In genomic region chr7:142564166-142564565, GRCh38 we compare ENCODE assay signal across 7 cellular contexts.
DNase-seq lines count a peak whose midpoint lies in the region; TF ChIP-seq lines count a peak whose summit lies in the region.
"Not testable (repeated sequence)": the region's sequence is repeated elsewhere in the genome, so short reads cannot be mapped to it uniquely, and the experiment has no call there.

No MANE protein-coding gene starts in this region.

- H3K27me3 ChIP-seq in adipocyte (replicated peaks; ENCODE audit: control insufficient read depth, insufficient read depth, low read length), result not testable (repeated sequence)

- peak; percentile 76 to 80 for DNase-seq in AML-193 (lab: John Stamatoyannopoulos, UW)
- DNase-seq in GF-D8 (lab: John Stamatoyannopoulos, UW), result peak; percentile 77
- DNase-seq in Kasumi-1 (lab: John Stamatoyannopoulos, UW), result peak; percentile 64 to 65
- peak; percentile 51 for DNase-seq in NB4 (ENCODE audit: low read depth)
- peak; percentile 27 for DNase-seq in adipocyte (ENCODE audit: low read depth)
- DNase-seq in fibroblast of mammary gland (ENCODE audit: low read depth), result peak; percentile 52
- not testable (repeated sequence) for DNase-seq in osteocyte (ENCODE audit: extremely low spot score, unreplicated experiment)

- H3K9me3 ChIP-seq in adipocyte (ENCODE audit: control insufficient read depth, low read length), result not testable (repeated sequence)

- not testable (repeated sequence) for H3K4me3 ChIP-seq in NB4 (ENCODE audit: low read depth, low read length); adipocyte (ENCODE audit: low read length); fibroblast of mammary gland (ENCODE audit: control insufficient read depth, low read depth, low read length)

- H3K4me1 Mint-ChIP-seq in osteocyte (ENCODE audit: unreplicated experiment), result peaks cover 73% of the 10 kb centered on the region

- not testable (repeated sequence) for H3K27me3 Mint-ChIP-seq in osteocyte (ENCODE audit: unreplicated experiment)

- H3K36me3 ChIP-seq in adipocyte (ENCODE audit: control insufficient read depth, insufficient read depth, low read length, severe bottlenecking), result not testable (repeated sequence)

- peak overlapping the region; percentile 47 for H3K27ac Mint-ChIP-seq in osteocyte (ENCODE audit: unreplicated experiment)

- not testable (repeated sequence) for H3K36me3 Mint-ChIP-seq in osteocyte (ENCODE audit: unreplicated experiment)

- H3K9me3 Mint-ChIP-seq in osteocyte (ENCODE audit: unreplicated experiment), result not testable (repeated sequence)

- H3K9ac ChIP-seq in adipocyte (ENCODE audit: low read length), result not testable (repeated sequence)

- H3K4me1 ChIP-seq in adipocyte (ENCODE audit: control insufficient read depth, insufficient read depth, low read length), result peaks cover 63% of the 10 kb centered on the region

- TF ChIP-seq POLR2A in NB4 (IDR thresholded peaks at IDR 0.05; ENCODE audit: extremely low read depth, insufficient read length), result not testable (repeated sequence)

- H3K4me3 Mint-ChIP-seq in osteocyte (ENCODE audit: unreplicated experiment), result not testable (repeated sequence)

- not testable (repeated sequence) for TF ChIP-seq CTCF in NB4 (IDR thresholded peaks at IDR 0.05; ENCODE audit: low read depth, low read length); fibroblast of mammary gland (conservative IDR thresholded peaks at IDR 0.05; ENCODE audit: control insufficient read depth, insufficient read depth, low read depth, low read length); osteocyte (IDR thresholded peaks at IDR 0.05)
